In the genomic region with DNA sequence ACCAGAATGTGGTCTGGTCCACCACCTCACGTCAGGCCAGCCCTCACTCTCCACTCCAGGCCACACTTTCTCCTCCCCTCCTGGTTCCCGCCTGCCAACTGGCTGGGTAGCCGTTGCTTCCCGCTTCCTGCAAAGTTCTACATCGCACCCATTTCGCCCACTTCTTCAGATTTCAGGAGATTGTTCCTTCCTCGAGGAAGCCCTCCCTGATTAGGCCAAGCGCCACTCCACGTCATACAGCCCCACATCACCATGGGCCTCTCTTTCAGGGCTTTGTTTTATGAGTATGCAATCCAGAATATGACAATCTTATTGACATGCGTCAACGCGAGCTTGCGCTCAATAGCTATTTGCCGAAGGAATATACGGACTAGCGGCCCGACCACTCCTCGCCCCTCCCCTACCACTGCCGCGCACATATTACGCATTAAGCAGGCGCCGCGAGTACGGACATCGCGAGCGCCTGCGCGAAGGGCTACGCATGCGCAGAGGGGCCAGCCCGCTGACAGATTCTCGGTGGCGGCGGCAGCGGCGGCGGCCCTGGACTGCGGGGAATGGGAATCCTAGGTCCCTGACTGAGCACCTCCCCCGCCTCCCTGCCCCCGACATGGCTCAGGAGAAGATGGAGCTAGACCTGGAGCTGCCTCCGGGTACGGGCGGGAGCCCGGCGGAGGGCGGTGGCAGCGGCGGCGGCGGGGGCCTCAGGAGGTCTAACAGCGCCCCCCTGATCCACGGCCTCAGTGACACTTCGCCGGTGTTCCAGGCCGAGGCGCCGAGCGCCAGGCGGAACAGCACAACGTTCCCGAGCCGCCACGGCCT, we compare ENCODE assay signal across 8 cellular contexts.
A peak's percentile ranks its signal among the peaks of the same experiment; 100 is the strongest.
DNase-seq lines count a peak whose midpoint lies in the region; ATAC-seq and TF ChIP-seq lines count a peak whose summit lies in the region.

No MANE protein-coding gene starts in this region.

- no peaks in the 10 kb centered on the region for H3K9me3 Mint-ChIP-seq in natural killer cell treated with Interleukin-12 subunit alpha and Interleukin-12 subunit beta and Interleukin-15 and Interleukin-18, amount 100 ng/mL, for 72 hours

- peaks cover 6 to 7% of the 10 kb centered on the region in 2 donors for H3K27me3 Mint-ChIP-seq in natural killer cell treated with Interleukin-12 subunit alpha and Interleukin-12 subunit beta and Interleukin-15 and Interleukin-18, amount 100 ng/mL, for 72 hours

- no peak overlapping the region for H3K27ac Mint-ChIP-seq in natural killer cell treated with Interleukin-12 subunit alpha and Interleukin-12 subunit beta and Interleukin-15 and Interleukin-18, amount 100 ng/mL, for 72 hours

- peaks cover 13% of the 10 kb centered on the region for H3K79me2 ChIP-seq in Karpas-422 (ENCODE audit: low read length)

- ATAC-seq in GM21825 (IDR thresholded peaks at IDR 0.05; ENCODE audit: unreplicated experiment), result peak; percentile 78
- ATAC-seq in natural killer cell treated with Interleukin-12 subunit alpha and Interleukin-12 subunit beta and Interleukin-15 and Interleukin-18, amount 100 ng/mL, for 72 hours, result peak; percentile 96

- no peaks in the 10 kb centered on the region for H3K36me3 Mint-ChIP-seq in natural killer cell treated with Interleukin-12 subunit alpha and Interleukin-12 subunit beta and Interleukin-15 and Interleukin-18, amount 100 ng/mL, for 72 hours

- no peaks in the 10 kb centered on the region for H3K9me2 ChIP-seq in Karpas-422 (replicated peaks; ENCODE audit: insufficient read depth, low read length)

- TF ChIP-seq POLR2A in Peyer's patch (IDR thresholded peaks at IDR 0.05), result peak; percentile 66 to 87

- peak overlapping the region; percentile 51 for H3K27ac ChIP-seq in Karpas-422 (ENCODE audit: low read length)
- peak overlapping the region; percentile 89 to 92 (median 91) for H3K27ac ChIP-seq in Peyer's patch

- peaks cover 0 to 3% of the 10 kb centered on the region in 2 donors for H3K4me1 Mint-ChIP-seq in natural killer cell treated with Interleukin-12 subunit alpha and Interleukin-12 subunit beta and Interleukin-15 and Interleukin-18, amount 100 ng/mL, for 72 hours (ENCODE audit: low read depth in 2 of 2)

- peak overlapping the region; percentile 77 for H3K9ac ChIP-seq in Karpas-422 (ENCODE audit: low read length)

- TF ChIP-seq CTCF in Peyer's patch (IDR thresholded peaks at IDR 0.05), result peak in 3 of 6 experiments; percentile 32 to 35 (median 35)
- TF ChIP-seq CTCF in fibroblast of pulmonary artery (IDR thresholded peaks at IDR 0.05; ENCODE audit: low read length, missing control alignments), result no peak

- H3K36me3 ChIP-seq in Karpas-422 (ENCODE audit: insufficient read depth, low read length) (no peaks in the 10 kb centered on the region), Peyer's patch (no peaks in the 10 kb centered on the region)

- H4K20me1 ChIP-seq in Karpas-422 (ENCODE audit: insufficient read depth, low read depth, low read length), result peaks cover 30% of the 10 kb centered on the region

- H3K9me3 ChIP-seq in Karpas-422 (ENCODE audit: low read length) (no peaks in the 10 kb centered on the region), Peyer's patch (no peaks in the 10 kb centered on the region)

- DNase-seq in EH (ENCODE audit: low read depth), result peak; percentile 93
- peak; percentile 98 for DNase-seq in Karpas-422
- peak; percentile 87 to 96 (median 95) for DNase-seq in Peyer's patch
- peak; percentile 88 to 90 for DNase-seq in activated T-helper 1 cell treated with anti-CD3 and anti-CD28 coated beads, Interleukin-2, amount 50 U/mL, for 16 hours (ENCODE audit: low read depth in 1 of 2, low spot score in 1 of 2)
- DNase-seq in fibroblast of pulmonary artery (ENCODE audit: low read depth), result peak; percentile 95
- peak; percentile 95 for DNase-seq in natural killer cell treated with Interleukin-12 subunit alpha and Interleukin-12 subunit beta and Interleukin-15 and Interleukin-18, amount 100 ng/mL, for 72 hours (ENCODE audit: low spot score)
- peak; percentile 90 for DNase-seq in stimulated activated naive CD4-positive, alpha-beta T cell treated with Interleukin-2 at 50 U/mL for 16 hours (lab: John Stamatoyannopoulos, UW)

- H3K27me3 ChIP-seq in Karpas-422 (ENCODE audit: low read length), result no peaks in the 10 kb centered on the region
- H3K27me3 ChIP-seq in Peyer's patch, result no peaks in the 10 kb centered on the region

- H3K4me1 ChIP-seq in Karpas-422 (ENCODE audit: low read length) (peaks cover 26% of the 10 kb centered on the region), Peyer's patch (peaks cover 0 to 48% (median 8%) of the 10 kb centered on the region in 4 donors)

- H3K4me3 Mint-ChIP-seq in natural killer cell treated with Interleukin-12 subunit alpha and Interleukin-12 subunit beta and Interleukin-15 and Interleukin-18, amount 100 ng/mL, for 72 hours, result no peak overlapping the region

- H2AFZ ChIP-seq in Karpas-422 (ENCODE audit: low read length), result peak overlapping the region; percentile 73

- peak overlapping the region; percentile 81 for H3K4me2 ChIP-seq in Karpas-422 (ENCODE audit: low read depth, low read length, poor library complexity, severe bottlenecking)

- H3K4me3 ChIP-seq in Karpas-422 (ENCODE audit: low read length), result peak overlapping the region; percentile 96
- peak overlapping the region; percentile 62 to 71 (median 68) for H3K4me3 ChIP-seq in Peyer's patch
- peak overlapping the region; percentile 84 for H3K4me3 ChIP-seq in fibroblast of pulmonary artery (replicated peaks; ENCODE audit: low read depth, low read length)

Comparison
In these comparisons a context has a peak if more than half of its experiments do, and no peak if none do; other contexts are left out.
1. Peak in every context shown above with its lines: DNase-seq, ATAC-seq, H3K4me3 ChIP-seq and H3K27ac ChIP-seq.